Comparison of ENCODE assay signal across 18 cellular contexts in genomic region chr14:99254391-99255009, GRCh38. TPM values are rescaled to one million over a fixed set of nuclear protein-coding genes. Genes with fewer than 3 reads are reported as not detected.
A peak's percentile ranks its signal among the peaks of the same experiment; 100 is the strongest.
DNase-seq lines count a peak whose midpoint lies in the region; ATAC-seq and TF ChIP-seq lines count a peak whose summit lies in the region.
"Had no signal": no experiment of that assay in that cellular context is flagged by ENCODE, and none has a peak within 500 bp of the region (broad histone marks: within the 10 kb centered on the region; RNA-seq: fewer than 3 reads in every experiment).

No MANE protein-coding gene starts in this region.

- H3K4me2 ChIP-seq in neural cell (ENCODE audit: low read length), result no peak overlapping the region

- H4K20me1 ChIP-seq in neural cell (ENCODE audit: insufficient read depth), result peaks cover 96% of the 10 kb centered on the region

- peaks cover 100% of the 10 kb centered on the region for H3K79me2 ChIP-seq in neural cell (replicated peaks; ENCODE audit: insufficient read depth, low read length)

- H3K27me3 ChIP-seq in neural cell (ENCODE audit: insufficient read depth, low read depth, low read length), result no peaks in the 10 kb centered on the region
- H3K27me3 ChIP-seq: ascending aorta had no signal

- H3K27ac Mint-ChIP-seq in T-helper 1 cell treated with Interleukin-12 subunit alpha and Interleukin-12 subunit beta and Interleukin-4 antibody, amounts not matched to agents 30 μg/mL and 1 μg/mL, for 36 hours, result peak overlapping the region; percentile 98
- peak overlapping the region; percentile 100 for H3K27ac Mint-ChIP-seq in activated CD4-positive, alpha-beta memory T cell treated with anti-CD3 and anti-CD28 coated beads, Interleukin-2, amount 10 ng/mL, durations not matched to agents 7 days and 5 days
- peak overlapping the region; percentile 86 to 94 for H3K27ac Mint-ChIP-seq in activated naive CD4-positive, alpha-beta T cell treated with anti-CD3 and anti-CD28 coated beads, Interleukin-2, amount 50 U/mL, for 72 hours
- H3K27ac Mint-ChIP-seq: stimulated activated naive B cell treated with anti-CD40 and anti-IgM and Interleukin-4, amounts not matched to agents 10 μg/mL and 1 μg/mL and 100 μg/mL, for 72 hours had no signal

- H3K4me1 Mint-ChIP-seq in T-helper 1 cell treated with Interleukin-12 subunit alpha and Interleukin-12 subunit beta and Interleukin-4 antibody, amounts not matched to agents 30 μg/mL and 1 μg/mL, for 36 hours (ENCODE audit: low read depth), result peaks cover 87% of the 10 kb centered on the region
- peaks cover 94% of the 10 kb centered on the region for H3K4me1 Mint-ChIP-seq in activated CD4-positive, alpha-beta memory T cell treated with anti-CD3 and anti-CD28 coated beads, Interleukin-2, amount 10 ng/mL, durations not matched to agents 7 days and 5 days
- H3K4me1 Mint-ChIP-seq: stimulated activated naive B cell treated with anti-CD40 and anti-IgM and Interleukin-4, amounts not matched to agents 10 μg/mL and 1 μg/mL and 100 μg/mL, for 72 hours had no signal

- no peaks in the 10 kb centered on the region for H3K9me2 ChIP-seq in neural cell (ENCODE audit: insufficient read depth, low read length)

- H3K9me3 ChIP-seq in neural cell (ENCODE audit: low read length), result no peaks in the 10 kb centered on the region
- H3K9me3 ChIP-seq: ascending aorta, BE2C had no signal

- TF ChIP-seq RAD21 in neural cell (conservative IDR thresholded peaks at IDR 0.05), result no peak

- no peaks in the 10 kb centered on the region for H3K27me3 Mint-ChIP-seq in T-helper 1 cell treated with Interleukin-12 subunit alpha and Interleukin-12 subunit beta and Interleukin-4 antibody, amounts not matched to agents 30 μg/mL and 1 μg/mL, for 36 hours (ENCODE audit: low read depth)
- no peaks in the 10 kb centered on the region for H3K27me3 Mint-ChIP-seq in activated CD4-positive, alpha-beta memory T cell treated with anti-CD3 and anti-CD28 coated beads, Interleukin-2, amount 10 ng/mL, durations not matched to agents 7 days and 5 days

- TF ChIP-seq CTCF in neural cell (IDR thresholded peaks at IDR 0.05; ENCODE audit: poor library complexity, severe bottlenecking), result no peak

- H3K9ac ChIP-seq in neural cell (ENCODE audit: low read length), result no peak overlapping the region

- H3F3A ChIP-seq in neural cell (ENCODE audit: insufficient read depth, low read length, poor library complexity, severe bottlenecking), result no peaks in the 10 kb centered on the region

- H3K36me3 ChIP-seq in neural cell (ENCODE audit: insufficient read depth, low read length), result peaks cover 18% of the 10 kb centered on the region
- H3K36me3 ChIP-seq: ascending aorta, BE2C had no signal

- no peaks in the 10 kb centered on the region for H3K9me3 Mint-ChIP-seq in T-helper 1 cell treated with Interleukin-12 subunit alpha and Interleukin-12 subunit beta and Interleukin-4 antibody, amounts not matched to agents 30 μg/mL and 1 μg/mL, for 36 hours
- H3K9me3 Mint-ChIP-seq in activated CD4-positive, alpha-beta memory T cell treated with anti-CD3 and anti-CD28 coated beads, Interleukin-2, amount 10 ng/mL, durations not matched to agents 7 days and 5 days, result no peaks in the 10 kb centered on the region
- no peaks in the 10 kb centered on the region for H3K9me3 Mint-ChIP-seq in activated naive CD4-positive, alpha-beta T cell treated with anti-CD3 and anti-CD28 coated beads, Interleukin-2, amount 50 U/mL, for 72 hours

- no peak overlapping the region for H3K27ac ChIP-seq in neural cell (ENCODE audit: low read length)
- H3K27ac ChIP-seq: 22Rv1, ascending aorta had no signal

- H3K4me3 Mint-ChIP-seq in T-helper 1 cell treated with Interleukin-12 subunit alpha and Interleukin-12 subunit beta and Interleukin-4 antibody, amounts not matched to agents 30 μg/mL and 1 μg/mL, for 36 hours, result peak overlapping the region; percentile 81
- H3K4me3 Mint-ChIP-seq in activated CD4-positive, alpha-beta memory T cell treated with anti-CD3 and anti-CD28 coated beads, Interleukin-2, amount 10 ng/mL, durations not matched to agents 7 days and 5 days, result peak overlapping the region; percentile 75
- H3K4me3 Mint-ChIP-seq: stimulated activated naive B cell treated with anti-CD40 and anti-IgM and Interleukin-4, amounts not matched to agents 10 μg/mL and 1 μg/mL and 100 μg/mL, for 72 hours had no signal

- no peak overlapping the region for H2AFZ ChIP-seq in neural cell (ENCODE audit: low read depth, low read length)

- peaks cover 56% of the 10 kb centered on the region for H3K36me3 Mint-ChIP-seq in T-helper 1 cell treated with Interleukin-12 subunit alpha and Interleukin-12 subunit beta and Interleukin-4 antibody, amounts not matched to agents 30 μg/mL and 1 μg/mL, for 36 hours (ENCODE audit: low read depth)
- H3K36me3 Mint-ChIP-seq in activated CD4-positive, alpha-beta memory T cell treated with anti-CD3 and anti-CD28 coated beads, Interleukin-2, amount 10 ng/mL, durations not matched to agents 7 days and 5 days (ENCODE audit: low read depth), result peaks cover 92% of the 10 kb centered on the region
- peaks cover 45 to 84% of the 10 kb centered on the region in 2 donors for H3K36me3 Mint-ChIP-seq in activated naive CD4-positive, alpha-beta T cell treated with anti-CD3 and anti-CD28 coated beads, Interleukin-2, amount 50 U/mL, for 72 hours
- H3K36me3 Mint-ChIP-seq: stimulated activated naive B cell treated with anti-CD40 and anti-IgM and Interleukin-4, amounts not matched to agents 10 μg/mL and 1 μg/mL and 100 μg/mL, for 72 hours had no signal

- ATAC-seq in activated naive CD4-positive, alpha-beta T cell treated with anti-CD3 and anti-CD28 coated beads, Interleukin-2, amount 50 U/mL, for 72 hours, result no peak
- ATAC-seq in GM21528 (IDR thresholded peaks at IDR 0.05; ENCODE audit: low FRiP score, unreplicated experiment), result no peak
- ATAC-seq: Panc1; stimulated activated naive B cell treated with anti-CD40 and anti-IgM and Interleukin-4, amounts not matched to agents 10 μg/mL and 1 μg/mL and 100 μg/mL, for 72 hours had no signal

- DNase-seq in T-helper 1 cell, result no peak
- no peak for DNase-seq in activated CD4-positive, alpha-beta memory T cell treated with anti-CD3 and anti-CD28 coated beads, Interleukin-2, amount 10 ng/mL, durations not matched to agents 7 days and 5 days
- DNase-seq in activated naive CD4-positive, alpha-beta T cell treated with anti-CD3 and anti-CD28 coated beads, Interleukin-2, amount 50 U/mL, for 72 hours (ENCODE audit: low spot score in 2 of 2), result peak in 1 of 2 donors; percentile 52
- DNase-seq in stimulated activated CD4-positive, alpha-beta T cell treated with anti-CD3 and anti-CD28 coated beads, Interleukin-4, amount 100 ng/mL, for 1 hour, result no peak
- DNase-seq in cerebellar nuclear complex (lab: John Stamatoyannopoulos, UW), result no peak
- DNase-seq: BE2C; DMS79 treated with DMSO at 0.1 percent for 48 hours; hypothalamus; NCI-H1436; stimulated activated CD4-positive, alpha-beta T cell treated with anti-CD3 and anti-CD28 coated beads, Interleukin-12 subunit alpha, Interleukin-12 subunit beta, amount 100 ng/mL, for 4 hours; stimulated activated naive B cell treated with anti-CD40 and anti-IgM and Interleukin-4, amounts not matched to agents 10 μg/mL and 1 μg/mL and 100 μg/mL, for 72 hours; trophoblast cell had no signal

- no peak for TF ChIP-seq EP300 in neural cell (conservative IDR thresholded peaks at IDR 0.05; ENCODE audit: poor library complexity, severe bottlenecking)

- H3K4me3 ChIP-seq in neural cell (ENCODE audit: low read length), result peak overlapping the region; percentile 91
- H3K4me3 ChIP-seq: ascending aorta had no signal

- CTCF ChIA-PET in activated CD4-positive, alpha-beta memory T cell treated with anti-CD3 and anti-CD28 coated beads, Interleukin-2, amount 10 ng/mL, durations not matched to agents 7 days and 5 days (lab: Charles Lee), result interaction anchor here (0.7 to 3.0 kb wide), 8 partner anchors 10 to 66 kb away, joined by 3 to 17 read pairs (median 6); partner anchors contain the start of gene BCL11B

- POLR2A ChIA-PET in activated CD4-positive, alpha-beta memory T cell treated with anti-CD3 and anti-CD28 coated beads, Interleukin-2, amount 10 ng/mL, durations not matched to agents 7 days and 5 days (lab: Charles Lee), result interaction anchor here (0.7 to 41.9 kb wide), 7 partner anchors 9 to 66 kb away, joined by 3 to 1689 read pairs (median 8); partner anchors contain the start of gene BCL11B

TF ChIP-seq in neural cell, 6 proteins besides CTCF, POLR2A, EP300 and RAD21:
- TF ChIP-seq MXI1 (conservative IDR thresholded peaks at IDR 0.05; ENCODE audit: poor library complexity, severe bottlenecking) (no peak), SMC3 (conservative IDR thresholded peaks at IDR 0.05; ENCODE audit: poor library complexity) (no peak), TAF1 (IDR thresholded peaks at IDR 0.05; ENCODE audit: low read depth) (no peak)

RNA-seq across cellular contexts. Expression of gene BCL11B, which starts 17.5 kb away (rescaled TPM):
- 10 to 100 TPM; 81.7 to 82.0 TPM for total RNA-seq in activated CD4-positive, alpha-beta memory T cell treated with anti-CD3 and anti-CD28 coated beads, Interleukin-2, amount 10 ng/mL, durations not matched to agents 7 days and 5 days
- total RNA-seq in activated naive CD4-positive, alpha-beta T cell treated with anti-CD3 and anti-CD28 coated beads, Interleukin-2, amount 50 U/mL, for 72 hours, result 10 to 100 TPM; 57.8 to 65.7 TPM
- 98.9 and 104 TPM in 2 replicates for polyA plus RNA-seq in neural cell
- 259 and 270 TPM in 2 replicates for polyA minus RNA-seq in neural cell
